8 cellular contexts compared by ENCODE assay signal in genomic region chr10:31031666-31032514, GRCh38.
DNase-seq lines count a peak whose midpoint lies in the region; ATAC-seq and TF ChIP-seq lines count a peak whose summit lies in the region.

A gene with protein sequence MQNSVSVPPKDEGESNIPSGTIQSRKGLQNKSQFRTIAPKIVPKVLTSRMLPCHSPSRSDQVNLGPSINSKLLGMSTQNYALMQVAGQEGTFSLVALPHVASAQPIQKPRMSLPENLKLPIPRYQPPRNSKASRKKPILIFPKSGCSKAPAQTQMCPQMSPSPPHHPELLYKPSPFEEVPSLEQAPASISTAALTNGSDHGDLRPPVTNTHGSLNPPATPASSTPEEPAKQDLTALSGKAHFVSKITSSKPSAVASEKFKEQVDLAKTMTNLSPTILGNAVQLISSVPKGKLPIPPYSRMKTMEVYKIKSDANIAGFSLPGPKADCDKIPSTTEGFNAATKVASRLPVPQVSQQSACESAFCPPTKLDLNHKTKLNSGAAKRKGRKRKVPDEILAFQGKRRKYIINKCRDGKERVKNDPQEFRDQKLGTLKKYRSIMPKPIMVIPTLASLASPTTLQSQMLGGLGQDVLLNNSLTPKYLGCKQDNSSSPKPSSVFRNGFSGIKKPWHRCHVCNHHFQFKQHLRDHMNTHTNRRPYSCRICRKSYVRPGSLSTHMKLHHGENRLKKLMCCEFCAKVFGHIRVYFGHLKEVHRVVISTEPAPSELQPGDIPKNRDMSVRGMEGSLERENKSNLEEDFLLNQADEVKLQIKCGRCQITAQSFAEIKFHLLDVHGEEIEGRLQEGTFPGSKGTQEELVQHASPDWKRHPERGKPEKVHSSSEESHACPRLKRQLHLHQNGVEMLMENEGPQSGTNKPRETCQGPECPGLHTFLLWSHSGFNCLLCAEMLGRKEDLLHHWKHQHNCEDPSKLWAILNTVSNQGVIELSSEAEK (minus strand): TSS chr10:31031865. CDS start chr10:30877034, 154,831 bp downstream.

- H3K27ac ChIP-seq in OCI-LY3 (ENCODE audit: low read length) = peak within 1 kb of the TSS; percentile 91
- H3K27ac ChIP-seq in mucosa of rectum (ENCODE audit: low read depth in 2 of 2, low read length in 2 of 2) = peak within 1 kb of the TSS; percentile 99 to 100

- H3K4me3 ChIP-seq in OCI-LY3 (ENCODE audit: low read length) (peak within 1 kb of the TSS; percentile 93), epithelial cell of esophagus (ENCODE audit: low read length) (peak within 1 kb of the TSS; percentile 81), mucosa of rectum (ENCODE audit: low read length in 2 of 2) (peak within 1 kb of the TSS; percentile 87 to 93)

- peak within 1 kb of the TSS; percentile 94 for H2AFZ ChIP-seq in OCI-LY3 (ENCODE audit: low read depth, low read length)

- no peaks in the 10 kb centered on the region for H4K20me1 ChIP-seq in OCI-LY3 (ENCODE audit: insufficient read depth, low read length)

- H3K9ac ChIP-seq in OCI-LY3 (ENCODE audit: low read length) = peak within 1 kb of the TSS; percentile 99
- peak within 1 kb of the TSS; percentile 96 to 100 for H3K9ac ChIP-seq in mucosa of rectum (ENCODE audit: low read depth in 1 of 2, low read length in 2 of 2)

- peaks cover 6% of the 10 kb centered on the region for H3K79me2 ChIP-seq in OCI-LY3 (ENCODE audit: low read length)

- ATAC-seq in GM21526 (IDR thresholded peaks at IDR 0.05; ENCODE audit: low FRiP score, unreplicated experiment) = peak; percentile 85

- H3K4me2 ChIP-seq in OCI-LY3 (ENCODE audit: low read length) = peak within 1 kb of the TSS; percentile 99

- H3K9me3 ChIP-seq in OCI-LY3 (ENCODE audit: insufficient read depth, low read length) (no peaks in the 10 kb centered on the region), mucosa of rectum (ENCODE audit: control insufficient read depth in 2 of 2, low read length in 2 of 2) (no peaks in the 10 kb centered on the region)

- H3K4me1 ChIP-seq in OCI-LY3 (ENCODE audit: low read length) = peaks cover 28% of the 10 kb centered on the region
- peaks cover 4 to 7% of the 10 kb centered on the region in 2 donors for H3K4me1 ChIP-seq in mucosa of rectum (ENCODE audit: control insufficient read depth in 2 of 2, insufficient read depth in 2 of 2, low read length in 2 of 2)

- TF ChIP-seq CTCF in OCI-LY3 (IDR thresholded peaks at IDR 0.05; ENCODE audit: low read depth, low read length) = peak; percentile 64
- TF ChIP-seq CTCF in epithelial cell of esophagus (IDR thresholded peaks at IDR 0.05; ENCODE audit: insufficient read depth, low read depth, low read length, missing control alignments) = peak; percentile 46

- no peaks in the 10 kb centered on the region for H3K36me3 ChIP-seq in OCI-LY3 (replicated peaks; ENCODE audit: low read depth, low read length)
- no peaks in the 10 kb centered on the region for H3K36me3 ChIP-seq in mucosa of rectum (ENCODE audit: control insufficient read depth in 2 of 2, insufficient read depth in 2 of 2, low read length in 2 of 2)

- DNase-seq in DMS153 (lab: John Stamatoyannopoulos, UW) (peak; percentile 60), HuH-7 (ENCODE audit: low spot score) (peak; percentile 92), activated T-cell treated with anti-CD3 and anti-CD28 coated beads for 4 hours (peak; percentile 96), epithelial cell of esophagus (ENCODE audit: low read depth) (peak; percentile 95)
- DNase-seq in stimulated activated CD8-positive, alpha-beta memory T cell treated with anti-CD3 and anti-CD28 coated beads, Interleukin-4, amount 100 ng/mL, for 4 hours (ENCODE audit: low read depth in 2 of 2, low spot score in 1 of 2) = peak; percentile 89 to 92

- H3K27me3 ChIP-seq in OCI-LY3 (ENCODE audit: low read depth, low read length) = no peaks in the 10 kb centered on the region
- H3K27me3 ChIP-seq in mucosa of rectum (ENCODE audit: control insufficient read depth in 2 of 2, insufficient read depth in 2 of 2, low read length in 2 of 2) = no peaks in the 10 kb centered on the region

Comparison
In these comparisons a context has a peak if more than half of its experiments do, and no peak if none do; other contexts are left out.
1. Peak in every context shown above with its lines: DNase-seq, ATAC-seq, H3K4me3 ChIP-seq and H3K27ac ChIP-seq.